ENCODE assay signal across 8 cellular contexts in the genomic region with DNA sequence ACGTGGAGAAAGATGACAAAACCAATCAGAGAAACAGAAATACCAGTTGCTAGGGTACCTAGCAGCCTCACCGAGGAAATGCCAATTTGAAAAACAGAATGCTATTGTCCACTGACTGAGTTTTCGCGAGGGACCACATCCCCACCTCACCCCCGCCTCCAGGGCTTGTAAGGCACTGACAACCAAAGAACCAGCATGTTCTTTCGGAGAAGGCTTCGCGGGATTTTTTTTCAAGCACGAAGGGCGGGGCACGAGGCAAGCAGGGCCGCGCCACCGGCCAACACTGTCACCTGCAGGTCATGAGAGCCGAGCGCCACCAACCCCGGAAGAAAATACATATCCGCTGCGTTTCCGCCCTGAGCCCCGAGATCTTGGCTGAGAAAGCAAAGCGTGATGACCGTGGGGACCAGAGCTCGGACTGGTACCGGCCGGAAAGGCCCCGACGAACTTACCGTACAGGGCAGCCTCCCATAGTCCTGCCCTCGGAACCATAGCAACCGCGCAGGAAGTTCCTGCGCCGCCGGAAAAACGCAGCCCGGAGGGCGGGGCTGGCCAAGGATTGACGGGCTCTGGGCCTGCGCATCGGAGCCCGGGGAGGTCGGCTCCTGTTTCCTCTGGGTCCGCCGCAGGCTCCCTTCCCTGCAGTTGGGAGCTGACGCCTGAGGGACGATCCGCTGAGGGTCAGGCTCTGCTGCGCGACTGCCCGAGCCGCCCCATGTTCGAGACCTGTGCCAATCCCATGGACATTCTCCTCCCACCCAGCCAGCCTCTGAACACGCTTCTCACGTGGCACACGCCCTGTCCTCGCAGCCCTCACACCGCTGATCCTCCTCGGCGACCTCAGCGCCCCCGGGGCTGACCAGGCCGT. TPM values are rescaled to one million over a fixed set of nuclear protein-coding genes. Genes with fewer than 3 reads are reported as not detected.
DNase-seq lines count a peak whose midpoint lies in the region; ATAC-seq and TF ChIP-seq lines count a peak whose summit lies in the region.

No MANE protein-coding gene starts in this region.

- H4K20me1 ChIP-seq in DOHH2 (ENCODE audit: control insufficient read depth, insufficient read depth, low read depth, low read length), result no peaks in the 10 kb centered on the region
- H4K20me1 ChIP-seq in PC-9 (ENCODE audit: insufficient read depth), result no peaks in the 10 kb centered on the region

- WGBS in esophagus squamous epithelium, 2 donors, result 0 to 34% methylated on average over 7 to 27 of the region's 63 CpGs

- H3K4me2 ChIP-seq in DOHH2 (ENCODE audit: low read length) (peak overlapping the region; percentile 76), PC-9 (peak overlapping the region; percentile 78)

- ATAC-seq in GM21737 (IDR thresholded peaks at IDR 0.05; ENCODE audit: unreplicated experiment), result peak; percentile 91

- H3K79me2 ChIP-seq in DOHH2 (ENCODE audit: control insufficient read depth, low read length) (peaks cover 11% of the 10 kb centered on the region), PC-9 (ENCODE audit: low read depth) (no peaks in the 10 kb centered on the region)

- H3K4me3 ChIP-seq in DOHH2 (ENCODE audit: low read length) (peak overlapping the region; percentile 91), PC-9 (peak overlapping the region; percentile 70), esophagus squamous epithelium (peak overlapping the region; percentile 46 to 70 (median 57)), muscle layer of duodenum (ENCODE audit: low read depth in 1 of 2, low read length in 2 of 2) (peak overlapping the region; percentile 66 to 82)

- TF ChIP-seq CTCF in DOHH2 (IDR thresholded peaks at IDR 0.05; ENCODE audit: low read depth, low read length, poor library complexity, severe bottlenecking) (peak; percentile 50), PC-9 (conservative IDR thresholded peaks at IDR 0.05) (peak; percentile 44; the same call in 1 of the 2 replicates), esophagus squamous epithelium (IDR thresholded peaks at IDR 0.05) (peak; percentile 12 to 54 (median 33))

- H3F3A ChIP-seq in DOHH2 (ENCODE audit: control insufficient read depth, insufficient read depth) (no peaks in the 10 kb centered on the region), PC-9 (ENCODE audit: insufficient read depth, low read depth) (no peaks in the 10 kb centered on the region)

- peak in 3 of 4 donors; percentile 62 to 86 (median 65) for TF ChIP-seq POLR2A in esophagus squamous epithelium (IDR thresholded peaks at IDR 0.05)

- DNase-seq in KG1 (lab: John Stamatoyannopoulos, UW), result peak; percentile 65
- peak; percentile 79 to 91 for DNase-seq in PC-9
- DNase-seq in activated T-cell treated with anti-CD3 and anti-CD28 coated beads, Interleukin-2, amount 50 U/mL, for 48 hours, result peak; percentile 87 to 89
- peak; percentile 30 for DNase-seq in esophagus squamous epithelium (lab: John Stamatoyannopoulos, UW)
- DNase-seq in stimulated activated CD8-positive, alpha-beta memory T cell treated with anti-CD3 and anti-CD28 coated beads, Interleukin-7, amount 100 ng/mL, for 24 hours (ENCODE audit: low read depth), result peak; percentile 72

- TSS peak; percentile 81 for BruUV-seq in PC-9 (replicated peaks; lab: Mats Ljungman, UMichigan)

- peak overlapping the region; percentile 88 for H2AFZ ChIP-seq in PC-9

- H3K9me2 ChIP-seq in DOHH2 (replicated peaks; ENCODE audit: control insufficient read depth, low read length) (no peaks in the 10 kb centered on the region), PC-9 (ENCODE audit: insufficient read depth) (no peaks in the 10 kb centered on the region)

- POLR2A ChIA-PET in PC-9 (lab: Charles Lee; ENCODE audit: unreplicated experiment), result interaction anchor here (0.6 kb wide), 1 partner anchor 748 kb away, joined by 4 read pairs; no protein-coding TSS in a partner anchor

- H3K36me3 ChIP-seq in DOHH2 (ENCODE audit: control insufficient read depth, low read length) (no peaks in the 10 kb centered on the region), PC-9 (ENCODE audit: low read depth) (no peaks in the 10 kb centered on the region), esophagus squamous epithelium (no peaks in the 10 kb centered on the region), muscle layer of duodenum (ENCODE audit: control insufficient read depth in 1 of 2, insufficient read depth in 2 of 2, low read length in 2 of 2) (no peaks in the 10 kb centered on the region)

- H3K27me3 ChIP-seq in DOHH2 (ENCODE audit: control insufficient read depth, low read length) (no peaks in the 10 kb centered on the region), PC-9 (ENCODE audit: insufficient read depth, low read depth) (no peaks in the 10 kb centered on the region), esophagus squamous epithelium (no peaks in the 10 kb centered on the region), muscle layer of duodenum (ENCODE audit: low read depth, low read length) (no peaks in the 10 kb centered on the region)

- H3K27ac ChIP-seq in DOHH2 (ENCODE audit: low read depth, low read length), result peak overlapping the region; percentile 81
- peak overlapping the region; percentile 61 for H3K27ac ChIP-seq in PC-9
- H3K27ac ChIP-seq in esophagus squamous epithelium, result peak overlapping the region; percentile 83 to 93 (median 90)
- peak overlapping the region; percentile 86 for H3K27ac ChIP-seq in muscle layer of duodenum (ENCODE audit: low read length)

- H3K4me1 ChIP-seq in DOHH2 (ENCODE audit: control insufficient read depth, low read length), result peaks cover 13% of the 10 kb centered on the region
- H3K4me1 ChIP-seq in PC-9 (replicated peaks; ENCODE audit: insufficient read depth), result peaks cover 20% of the 10 kb centered on the region
- H3K4me1 ChIP-seq in esophagus squamous epithelium, result peaks cover 0 to 13% (median 0%) of the 10 kb centered on the region in 3 donors
- peaks cover 0 to 3% of the 10 kb centered on the region in 2 donors for H3K4me1 ChIP-seq in muscle layer of duodenum (ENCODE audit: control insufficient read depth in 1 of 2, insufficient read depth in 2 of 2, low read length in 2 of 2)

- intact Hi-C loops in PC-9 (cut with micrococcal nuclease; ENCODE audit: unreplicated experiment), result loop anchor here (10.0 kb wide), 1 partner anchor 156 kb away; the partner anchor contains the start of gene APEX2
- intact Hi-C loops in esophagus squamous epithelium (cut with DNase I), result no loop called here

- CTCF ChIA-PET in PC-9 (lab: Charles Lee), result no interaction called here

- H3K9me3 ChIP-seq in DOHH2 (ENCODE audit: control insufficient read depth, insufficient read depth, low read length) (no peaks in the 10 kb centered on the region), PC-9 (ENCODE audit: insufficient read depth, low read depth) (no peaks in the 10 kb centered on the region), esophagus squamous epithelium (no peaks in the 10 kb centered on the region), muscle layer of duodenum (ENCODE audit: control insufficient read depth in 1 of 2, low read length in 2 of 2) (no peaks in the 10 kb centered on the region)

RNA-seq across cellular contexts. Expression of gene PAGE5, which starts 59.2 kb away (rescaled TPM):
- total RNA-seq in PC-9 (2021), result not detected in 2 replicates
- not detected for total RNA-seq in esophagus squamous epithelium

Comparison
In these comparisons a context has a peak if more than half of its experiments do, and no peak if none do; other contexts are left out.
1. Peak in every context shown above with its lines: DNase-seq, ATAC-seq, H3K4me3 ChIP-seq and H3K27ac ChIP-seq.
2. DNase-seq: peak in every context shown above with its lines; median percentile 88 in activated T-cell treated with anti-CD3 and anti-CD28 coated beads, Interleukin-2, amount 50 U/mL, for 48 hours; 85 in PC-9; 72 in stimulated activated CD8-positive, alpha-beta memory T cell treated with anti-CD3 and anti-CD28 coated beads, Interleukin-7, amount 100 ng/mL, for 24 hours; 65 in KG1; 30 in esophagus squamous epithelium.